ENCODE assay signal across 26 cellular contexts in genomic region chr9:119905706-119906105, GRCh38.
DNase-seq lines count a peak whose midpoint lies in the region; ATAC-seq lines count a peak whose summit lies in the region.
"Had no signal": no experiment of that assay in that cellular context is flagged by ENCODE, and none has a peak within 500 bp of the region (broad histone marks: within the 10 kb centered on the region; RNA-seq: fewer than 3 reads in every experiment).

No MANE protein-coding gene starts in this region.

- H3K4me3 Mint-ChIP-seq in stimulated activated naive CD8-positive, alpha-beta T cell treated with anti-CD3 and anti-CD28 coated beads, Interleukin-15, amount 100 ng/mL, for 72 hours = no peak overlapping the region
- H3K4me3 Mint-ChIP-seq: activated CD8-positive, alpha-beta memory T cell treated with anti-CD3 and anti-CD28 coated beads, Interleukin-2, amount 10 ng/mL, durations not matched to agents 7 days and 5 days; CD8-positive, alpha-beta memory T cell; naive thymus-derived CD8-positive, alpha-beta T cell; WTC11 had no signal

- DNase-seq in COLO668 (lab: John Stamatoyannopoulos, UW; ENCODE audit: unreplicated experiment) = peak; percentile 77
- peak; percentile 56 for DNase-seq in M059J (ENCODE audit: low read depth)
- DNase-seq in NCI-H345 treated with DMSO at 0.1 percent for 48 hours (lab: John Stamatoyannopoulos, UW; ENCODE audit: unreplicated experiment) = peak; percentile 97
- DNase-seq in astrocyte of the hippocampus (ENCODE audit: low read depth, low spot score) = peak; percentile 28
- DNase-seq in activated gamma-delta T cell treated with Interleukin-2 at 50 U/mL for 16 hours = no peak
- no peak for DNase-seq in stimulated activated naive CD8-positive, alpha-beta T cell treated with anti-CD3 and anti-CD28 coated beads, Interleukin-15, amount 100 ng/mL, for 72 hours
- DNase-seq: activated CD4-positive, alpha-beta T cell treated with anti-CD3 and anti-CD28 coated beads, Interleukin-2, amount 50 U/mL, for 1 hour; activated CD8-positive, alpha-beta memory T cell treated with anti-CD3 and anti-CD28 coated beads, Interleukin-2, amount 10 ng/mL, durations not matched to agents 7 days and 5 days; activated naive CD4-positive, alpha-beta T cell; activated T-cell treated with anti-CD3 and anti-CD28 coated beads, Interleukin-2, amount 50 U/mL, for 48 hours; body of pancreas; CD8-positive, alpha-beta memory T cell; DMS79; dorsolateral prefrontal cortex; GF-D8; islet precursor cell; naive thymus-derived CD8-positive, alpha-beta T cell; NCI-H2227 treated with DMSO at 0.1 percent for 48 hours; NK-92 treated with Interleukin-12 subunit alpha and Interleukin-12 subunit beta, amount 100 ng/mL, for 24 hours; PC-9; Right ventricle myocardium superior; stimulated activated CD8-positive, alpha-beta memory T cell treated with anti-CD3 and anti-CD28 coated beads, Interleukin-4, amount 100 ng/mL, for 48 hours; T1000 had no signal

- H3K27ac Mint-ChIP-seq in stimulated activated naive CD8-positive, alpha-beta T cell treated with anti-CD3 and anti-CD28 coated beads, Interleukin-15, amount 100 ng/mL, for 72 hours = no peak overlapping the region
- H3K27ac Mint-ChIP-seq: activated CD8-positive, alpha-beta memory T cell treated with anti-CD3 and anti-CD28 coated beads, Interleukin-2, amount 10 ng/mL, durations not matched to agents 7 days and 5 days; naive thymus-derived CD8-positive, alpha-beta T cell; WTC11 had no signal

- no peak for ATAC-seq in HG03095 (IDR thresholded peaks at IDR 0.05; ENCODE audit: unreplicated experiment)
- ATAC-seq in activated CD4-positive, CD25-positive, alpha-beta regulatory T cell treated with anti-CD3 and anti-CD28 coated beads, Interleukin-2, amount 50 U/mL, for 24 hours = no peak
- ATAC-seq in stimulated activated naive CD8-positive, alpha-beta T cell treated with anti-CD3 and anti-CD28 coated beads, Interleukin-15, amount 100 ng/mL, for 72 hours = no peak
- ATAC-seq: activated CD8-positive, alpha-beta memory T cell treated with anti-CD3 and anti-CD28 coated beads, Interleukin-2, amount 10 ng/mL, durations not matched to agents 7 days and 5 days; body of pancreas; naive thymus-derived CD8-positive, alpha-beta T cell; WTC11 had no signal

- H3K9me3 Mint-ChIP-seq in stimulated activated naive CD8-positive, alpha-beta T cell treated with anti-CD3 and anti-CD28 coated beads, Interleukin-15, amount 100 ng/mL, for 72 hours = peaks cover 4 to 7% of the 10 kb centered on the region in 2 donors

- H3K4me1 Mint-ChIP-seq in stimulated activated naive CD8-positive, alpha-beta T cell treated with anti-CD3 and anti-CD28 coated beads, Interleukin-15, amount 100 ng/mL, for 72 hours = no peaks in the 10 kb centered on the region
- H3K4me1 Mint-ChIP-seq: activated CD8-positive, alpha-beta memory T cell treated with anti-CD3 and anti-CD28 coated beads, Interleukin-2, amount 10 ng/mL, durations not matched to agents 7 days and 5 days; CD8-positive, alpha-beta memory T cell; naive thymus-derived CD8-positive, alpha-beta T cell had no signal

- H3K27me3 Mint-ChIP-seq in stimulated activated naive CD8-positive, alpha-beta T cell treated with anti-CD3 and anti-CD28 coated beads, Interleukin-15, amount 100 ng/mL, for 72 hours = peaks cover 14% of the 10 kb centered on the region
- H3K27me3 Mint-ChIP-seq: activated CD8-positive, alpha-beta memory T cell treated with anti-CD3 and anti-CD28 coated beads, Interleukin-2, amount 10 ng/mL, durations not matched to agents 7 days and 5 days; CD8-positive, alpha-beta memory T cell had no signal

Comparison
In these comparisons a context has a peak if more than half of its experiments do, and no peak if none do; other contexts are left out.
1. DNase-seq: peak in COLO668 (single experiment), M059J (single experiment), NCI-H345 treated with DMSO at 0.1 percent for 48 hours (single experiment) and astrocyte of the hippocampus (single experiment); none in activated gamma-delta T cell treated with Interleukin-2 at 50 U/mL for 16 hours (single experiment) and stimulated activated naive CD8-positive, alpha-beta T cell treated with anti-CD3 and anti-CD28 coated beads, Interleukin-15, amount 100 ng/mL, for 72 hours (0 of 2).